In the genomic region with DNA sequence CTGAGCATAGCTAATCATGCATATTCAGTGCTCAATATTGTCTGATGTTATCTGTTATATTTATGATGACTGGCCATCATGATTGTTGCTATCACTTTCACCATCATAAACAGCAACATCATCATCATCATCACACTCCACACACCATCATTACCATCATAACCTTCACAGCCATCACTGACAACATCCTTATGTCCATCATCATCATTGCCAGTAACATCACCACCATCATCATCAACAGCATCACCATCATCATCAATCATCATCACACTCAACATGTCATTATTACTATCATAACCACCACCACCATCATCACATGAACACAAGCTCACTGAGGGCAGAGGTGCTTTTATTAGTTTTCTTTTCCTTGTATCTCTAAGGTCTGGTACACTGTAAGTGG, we compare ENCODE assay signal across 8 cellular contexts.
"Had no signal": no experiment of that assay in that cellular context is flagged by ENCODE, and none has a peak within 500 bp of the region (broad histone marks: within the 10 kb centered on the region; RNA-seq: fewer than 3 reads in every experiment).

No MANE protein-coding gene starts in this region.

- H3K4me3 ChIP-seq: GM12878 had no signal

- FAIRE-seq: G401.6, GM12878, GM12891, GM12892, GM18507, GM19239 had no signal

- DNase-seq: GDM1, GF-D8 had no signal

- ATAC-seq: GM12878 had no signal
